ENCODE assay signal across 11 cellular contexts in the genomic region with DNA sequence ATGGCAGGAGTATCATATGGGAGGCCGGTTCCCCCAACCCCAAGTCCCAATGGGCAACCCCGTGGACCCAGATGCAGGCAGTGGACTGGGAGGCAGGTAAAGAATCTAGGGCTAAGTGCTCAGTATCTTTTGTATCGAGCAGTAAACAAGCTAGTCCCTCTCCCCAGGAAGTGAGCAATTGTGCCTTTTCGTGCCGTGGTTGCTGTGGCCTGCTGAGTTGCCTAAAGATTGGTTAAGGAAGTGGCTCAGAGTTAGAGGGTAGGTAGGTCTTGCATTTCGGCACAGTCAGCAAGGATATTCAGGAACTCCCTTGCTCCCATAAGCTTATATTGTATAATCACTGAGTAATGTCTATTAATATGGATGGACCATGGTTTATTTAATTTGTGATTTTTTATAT. TPM values are rescaled to one million over a fixed set of nuclear protein-coding genes. Genes with fewer than 3 reads are reported as not detected.
A peak's percentile ranks its signal among the peaks of the same experiment; 100 is the strongest.
DNase-seq lines count a peak whose midpoint lies in the region; ATAC-seq, FAIRE-seq and TF ChIP-seq lines count a peak whose summit lies in the region.
"Had no signal": no experiment of that assay in that cellular context is flagged by ENCODE, and none has a peak within 500 bp of the region (broad histone marks: within the 10 kb centered on the region; RNA-seq: fewer than 3 reads in every experiment).

No MANE protein-coding gene starts in this region.

- no peak for ATAC-seq in HG03565 (IDR thresholded peaks at IDR 0.05; ENCODE audit: unreplicated experiment)

- H3K4me1 Mint-ChIP-seq in MCF 10A (ENCODE audit: insufficient read depth, unreplicated experiment), result no peaks in the 10 kb centered on the region

- intact Hi-C loops in MCF 10A (cut with micrococcal nuclease), result no loop called here

- peaks cover 11% of the 10 kb centered on the region for H3K27me3 Mint-ChIP-seq in MCF 10A (ENCODE audit: insufficient read depth, unreplicated experiment)

- CTCF ChIA-PET in MCF 10A (lab: Yijun Ruan, JAX), result interaction anchor here (0.6 to 1.9 kb wide), 5 partner anchors 10 to 1083 kb away, joined by 3 to 7 read pairs (median 4); no protein-coding TSS in a partner anchor

- no peaks in the 10 kb centered on the region for H3K9me3 Mint-ChIP-seq in MCF 10A (ENCODE audit: unreplicated experiment)

- no peak overlapping the region for H3K4me3 Mint-ChIP-seq in MCF 10A (ENCODE audit: unreplicated experiment)

- no peak overlapping the region for H3K27ac Mint-ChIP-seq in MCF 10A (ENCODE audit: low read depth, unreplicated experiment)

- peak; percentile 23 for FAIRE-seq in GM19239 (lab: Jason Lieb, UNC)

- POLR2A ChIA-PET in MCF 10A (lab: Yijun Ruan, JAX), result interaction anchor here (1.0 to 1.3 kb wide), 3 partner anchors 10 to 12 kb away, joined by 3 to 5 read pairs (median 4); a partner anchor contains a TSS

- no peaks in the 10 kb centered on the region for H3K36me3 Mint-ChIP-seq in MCF 10A (ENCODE audit: insufficient read depth, unreplicated experiment)

- BruUV-seq in MCF 10A (replicated peaks; lab: Mats Ljungman, UMichigan), result no TSS peak

- DNase-seq in GM19239 (ENCODE audit: insufficient read length, low spot score), result no peak
- DNase-seq in SIG-M5 treated with dmso at 0.1 percent for 504 hours (lab: John Stamatoyannopoulos, UW; ENCODE audit: unreplicated experiment), result peak; percentile 75
- DNase-seq in activated effector memory CD4-positive, alpha-beta T cell treated with anti-CD3 and anti-CD28 coated beads, Interleukin-2, amount 50 U/mL, for 16 hours, result peak; percentile 79
- peak; percentile 23 to 30 for DNase-seq in stimulated activated CD4-positive, alpha-beta T cell treated with anti-CD3 and anti-CD28 coated beads, Interleukin-4, amount 100 ng/mL, for 4 hours
- DNase-seq in HuH-7 (ENCODE audit: low spot score), result no peak
- DNase-seq in amniotic stem cell (lab: John Stamatoyannopoulos, UW), result no peak
- DNase-seq in MCF 10A (ENCODE audit: unreplicated experiment), result no peak
- DNase-seq: hippocampal formation had no signal

- TF ChIP-seq CTCF in MCF 10A (IDR thresholded peaks at IDR 0.05; ENCODE audit: unreplicated experiment), result no peak

RNA-seq across cellular contexts. Expression of a gene that starts 1.3 kb away (rescaled TPM):
- total RNA-seq in MCF 10A (2022), result not detected in 2 replicates
- total RNA-seq: ascending aorta, NCI-H460 had no signal

RNA-seq across cellular contexts. Expression of a gene that starts 10.9 kb away (rescaled TPM):
- 66.7 and 72.2 TPM in 2 replicates for total RNA-seq in MCF 10A (2022)

Comparison
In these comparisons a context has a peak if more than half of its experiments do, and no peak if none do; other contexts are left out.
1. DNase-seq: peak in SIG-M5 treated with dmso at 0.1 percent for 504 hours (single experiment), activated effector memory CD4-positive, alpha-beta T cell treated with anti-CD3 and anti-CD28 coated beads, Interleukin-2, amount 50 U/mL, for 16 hours (single experiment) and stimulated activated CD4-positive, alpha-beta T cell treated with anti-CD3 and anti-CD28 coated beads, Interleukin-4, amount 100 ng/mL, for 4 hours (2 of 2); none in GM19239 (single experiment), HuH-7 (single experiment), amniotic stem cell (single experiment) and MCF 10A (single experiment).